In the genomic region with DNA sequence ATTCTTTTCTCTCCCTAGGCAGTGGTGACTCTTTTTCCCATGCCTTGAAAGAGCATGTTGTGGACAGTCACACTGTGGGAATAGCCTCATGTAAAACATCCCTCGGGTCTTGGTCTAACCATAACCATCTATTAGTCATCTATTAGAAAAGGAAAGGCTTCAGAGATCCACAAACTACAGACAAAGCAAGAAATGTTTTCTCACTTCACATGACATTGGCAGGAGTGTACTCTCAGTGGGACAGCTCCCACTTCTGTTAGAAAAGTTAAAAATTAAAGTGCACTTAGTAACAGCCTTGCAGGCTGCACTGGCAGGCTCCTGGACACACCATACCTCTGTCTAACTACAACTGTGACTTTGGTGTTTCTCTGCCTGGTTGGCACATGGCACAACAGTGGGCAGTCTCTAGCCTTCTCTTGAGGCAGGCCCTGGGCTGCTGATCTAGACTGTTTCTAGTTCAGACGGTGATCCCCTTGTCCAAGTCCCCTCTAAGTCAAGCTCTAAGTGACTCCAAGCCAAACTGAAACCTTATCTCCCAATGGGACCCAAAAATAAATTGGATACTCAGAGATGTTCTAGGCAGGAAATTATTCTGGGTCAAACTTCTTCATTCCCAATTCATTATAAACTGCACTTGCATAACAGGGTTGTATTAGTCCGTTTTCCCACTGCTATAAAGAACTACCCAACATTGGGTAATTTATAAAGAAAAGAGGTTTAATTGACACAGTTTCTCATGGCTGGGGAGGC, we compare ENCODE assay signal across 15 cellular contexts. TPM values are rescaled to one million over a fixed set of nuclear protein-coding genes. Genes with fewer than 3 reads are reported as not detected.
DNase-seq lines count a peak whose midpoint lies in the region; ATAC-seq and TF ChIP-seq lines count a peak whose summit lies in the region.
"Had no signal": no experiment of that assay in that cellular context is flagged by ENCODE, and none has a peak within 500 bp of the region (broad histone marks: within the 10 kb centered on the region; RNA-seq: fewer than 3 reads in every experiment).

No MANE protein-coding gene starts in this region.

- peaks cover 4% of the 10 kb centered on the region for H3F3A ChIP-seq in PC-3 (ENCODE audit: low read length, unreplicated experiment)

- POLR2A ChIA-PET in PC-3 (lab: Charles Lee; ENCODE audit: unreplicated experiment): no interaction called here

- no peak for TF ChIP-seq CTCF in PC-3 (conservative IDR thresholded peaks at IDR 0.05; ENCODE audit: low read depth, low read length)

- no peaks in the 10 kb centered on the region for H4K20me1 ChIP-seq in PC-3 (ENCODE audit: low read length)

- peaks cover 5% of the 10 kb centered on the region for H3K4me1 ChIP-seq in PC-3 (ENCODE audit: insufficient read depth, low read length)
- H3K4me1 ChIP-seq: stomach had no signal

- no peaks in the 10 kb centered on the region for H3K9me2 ChIP-seq in PC-3 (replicated peaks; ENCODE audit: low read length)

- H3K4me2 ChIP-seq in PC-3 (ENCODE audit: low read length): no peak overlapping the region

- H3K27me3 ChIP-seq in PC-3 (ENCODE audit: low read length): no peaks in the 10 kb centered on the region
- H3K27me3 ChIP-seq: stomach had no signal

- no peaks in the 10 kb centered on the region for H3K36me3 ChIP-seq in PC-3 (ENCODE audit: low read depth, low read length)
- H3K36me3 ChIP-seq: stomach had no signal

- no peaks in the 10 kb centered on the region for H3K79me2 ChIP-seq in PC-3 (ENCODE audit: low read length)

- no peaks in the 10 kb centered on the region for H3K27me3 Mint-ChIP-seq in activated T-cell treated with anti-CD3 and anti-CD28 coated beads, Interleukin-2, amount 50 U/mL, for 24 hours
- H3K27me3 Mint-ChIP-seq: naive thymus-derived CD4-positive, alpha-beta T cell had no signal

- ATAC-seq in GM18498 (IDR thresholded peaks at IDR 0.05; ENCODE audit: unreplicated experiment): peak; percentile 56
- ATAC-seq in PC-3: peak; percentile 42
- ATAC-seq: naive thymus-derived CD4-positive, alpha-beta T cell had no signal

- H3K4me1 Mint-ChIP-seq in activated T-cell treated with anti-CD3 and anti-CD28 coated beads, Interleukin-2, amount 50 U/mL, for 24 hours (ENCODE audit: low read depth): peaks cover 3% of the 10 kb centered on the region

- H3K27ac Mint-ChIP-seq in activated T-cell treated with anti-CD3 and anti-CD28 coated beads, Interleukin-2, amount 50 U/mL, for 24 hours: no peak overlapping the region
- H3K27ac Mint-ChIP-seq: naive thymus-derived CD4-positive, alpha-beta T cell had no signal

- intact Hi-C loops in PC-3 (cut with micrococcal nuclease): no loop called here

- no peak overlapping the region for H2AFZ ChIP-seq in PC-3 (ENCODE audit: low read length)

- no peak overlapping the region for H3K9ac ChIP-seq in PC-3 (ENCODE audit: low read length)

- BruUV-seq in PC-3 (replicated peaks; lab: Mats Ljungman, UMichigan): no TSS peak

- no peak overlapping the region for H3K4me3 Mint-ChIP-seq in activated T-cell treated with anti-CD3 and anti-CD28 coated beads, Interleukin-2, amount 50 U/mL, for 24 hours
- H3K4me3 Mint-ChIP-seq: naive thymus-derived CD4-positive, alpha-beta T cell had no signal

- H3K27ac ChIP-seq in PC-3 (ENCODE audit: low read length): no peak overlapping the region
- H3K27ac ChIP-seq: SK-N-MC, stomach had no signal

- CTCF ChIA-PET in PC-3 (lab: Charles Lee): no interaction called here

- H3K9me3 Mint-ChIP-seq in activated T-cell treated with anti-CD3 and anti-CD28 coated beads, Interleukin-2, amount 50 U/mL, for 24 hours: no peaks in the 10 kb centered on the region

- H3K4me3 ChIP-seq in PC-3 (ENCODE audit: low read length) (no peak overlapping the region), skeletal muscle cell (ENCODE audit: low read depth, low read length) (no peak overlapping the region)
- H3K4me3 ChIP-seq: SK-N-MC, stomach had no signal

- DNase-seq in PC-3 (peak; percentile 44), foreskin melanocyte (peak; percentile 97), skeletal muscle cell (ENCODE audit: low read depth) (peak; percentile 65), NCI-H774 (lab: John Stamatoyannopoulos, UW) (no peak), HT-29 (ENCODE audit: low spot score) (no peak), DMS79 treated with DMSO at 0.1 percent for 48 hours (lab: John Stamatoyannopoulos, UW) (no peak)
- no peak for DNase-seq in activated T-cell treated with anti-CD3 and anti-CD28 coated beads, Interleukin-2, amount 50 U/mL, for 24 hours
- DNase-seq: activated CD4-positive, alpha-beta T cell treated with anti-CD3 and anti-CD28 coated beads, Interleukin-2, amount 50 U/mL, for 1 hour; activated naive CD4-positive, alpha-beta T cell; naive thymus-derived CD4-positive, alpha-beta T cell; NCI-H510A; stimulated activated CD4-positive, alpha-beta T cell treated with anti-CD3 and anti-CD28 coated beads, Interleukin-1b, Interleukin-23, amount 100 ng/mL, for 48 hours; stomach had no signal

- no peaks in the 10 kb centered on the region for H3K36me3 Mint-ChIP-seq in activated T-cell treated with anti-CD3 and anti-CD28 coated beads, Interleukin-2, amount 50 U/mL, for 24 hours (ENCODE audit: low read depth)

- H3K9me3 ChIP-seq in PC-3 (ENCODE audit: low read length): no peaks in the 10 kb centered on the region
- H3K9me3 ChIP-seq: stomach had no signal

RNA-seq across cellular contexts. Expression of gene ITGB1, which starts 57.9 kb away (rescaled TPM):
- total RNA-seq in PC-3 (2014; rRNA removed): 956 and 1,010 TPM in 2 replicates
- total RNA-seq in HT-29 (2014; rRNA removed; shearing (Covaris generic)): 169 and 195 TPM in 2 replicates

Comparison
In these comparisons a context has a peak if more than half of its experiments do, and no peak if none do; other contexts are left out.
1. DNase-seq: peak in PC-3 (single experiment), foreskin melanocyte (single experiment) and skeletal muscle cell (single experiment); none in NCI-H774 (single experiment), activated T-cell treated with anti-CD3 and anti-CD28 coated beads, Interleukin-2, amount 50 U/mL, for 24 hours (single experiment), HT-29 (single experiment) and DMS79 treated with DMSO at 0.1 percent for 48 hours (single experiment).